13 cellular contexts compared by ENCODE assay signal in the genomic region with DNA sequence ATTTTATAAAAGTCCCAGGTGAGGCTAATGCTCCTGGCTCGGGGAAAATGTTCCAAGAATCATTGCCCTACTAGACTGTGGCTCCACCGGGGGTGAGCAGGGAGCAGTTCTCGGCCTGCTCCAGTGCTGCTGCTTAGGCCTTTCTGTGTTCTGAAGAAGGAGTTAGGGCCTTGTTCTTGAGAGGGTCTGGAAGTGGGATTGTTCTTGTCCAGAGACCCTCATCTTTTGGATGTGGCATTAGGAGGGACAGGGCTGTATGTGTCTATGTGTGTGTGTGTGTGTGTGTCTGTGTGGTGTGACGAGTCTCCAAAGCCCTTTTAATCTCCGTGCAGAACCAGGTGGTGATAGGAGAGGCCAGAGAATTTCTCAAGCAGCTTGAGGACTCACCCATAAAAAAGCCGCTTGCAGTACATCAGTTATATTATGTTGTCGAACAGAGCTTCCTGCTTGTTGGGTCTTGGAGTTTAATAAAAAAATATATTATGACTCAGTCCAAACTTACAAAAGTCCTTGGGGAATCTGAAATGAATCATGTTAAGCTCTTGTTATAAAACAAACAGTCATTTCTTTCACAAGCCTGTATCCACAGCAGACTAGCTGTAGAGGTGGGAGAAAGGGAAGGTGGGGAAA.
DNase-seq lines count a peak whose midpoint lies in the region; ATAC-seq, FAIRE-seq and TF ChIP-seq lines count a peak whose summit lies in the region.
"Had no signal": no experiment of that assay in that cellular context is flagged by ENCODE, and none has a peak within 500 bp of the region (broad histone marks: within the 10 kb centered on the region; RNA-seq: fewer than 3 reads in every experiment).

No MANE protein-coding gene starts in this region.

- ATAC-seq in lung (ENCODE audit: insufficient read depth, low FRiP score) = peak; percentile 64
- ATAC-seq in GM21526 (IDR thresholded peaks at IDR 0.05; ENCODE audit: low FRiP score, unreplicated experiment) = no peak
- ATAC-seq in HG02970 (IDR thresholded peaks at IDR 0.05; ENCODE audit: low FRiP score, unreplicated experiment) = no peak

- no peak overlapping the region for H3K27ac Mint-ChIP-seq in activated T-helper 1 cell treated with anti-CD3 and anti-CD28 coated beads, Interleukin-12 subunit alpha, Interleukin-12 subunit beta, Interleukin-2, Interleukin-4 antibody, amounts not matched to agents 30 ng/mL and 10 ng/mL and 1 ng/mL, durations not matched to agents 14 hours and 24 hours and 36 hours
- H3K27ac Mint-ChIP-seq: activated naive CD4-positive, alpha-beta T cell treated with anti-CD3 and anti-CD28 coated beads, Interleukin-2, amount 50 U/mL, for 24 hours had no signal

- H3K9me3 Mint-ChIP-seq in activated T-helper 1 cell treated with anti-CD3 and anti-CD28 coated beads, Interleukin-12 subunit alpha, Interleukin-12 subunit beta, Interleukin-2, Interleukin-4 antibody, amounts not matched to agents 30 ng/mL and 10 ng/mL and 1 ng/mL, durations not matched to agents 14 hours and 24 hours and 36 hours = no peaks in the 10 kb centered on the region
- H3K9me3 Mint-ChIP-seq: activated naive CD4-positive, alpha-beta T cell treated with anti-CD3 and anti-CD28 coated beads, Interleukin-2, amount 50 U/mL, for 24 hours had no signal

- H3K36me3 ChIP-seq in lung (ENCODE audit: control insufficient read depth in 2 of 2, insufficient read depth in 2 of 2, low read length in 2 of 2) = no peaks in the 10 kb centered on the region
- H3K36me3 ChIP-seq in Karpas-422 (ENCODE audit: insufficient read depth, low read length) = no peaks in the 10 kb centered on the region

- peak; percentile 35 for DNase-seq in A172 (ENCODE audit: low spot score)
- DNase-seq in NCI-H226 = peak; percentile 70
- DNase-seq in lung (ENCODE audit: low spot score) = no peak
- no peak for DNase-seq in Karpas-422
- no peak for DNase-seq in activated T-helper 1 cell treated with anti-CD3 and anti-CD28 coated beads, Interleukin-12 subunit alpha, Interleukin-12 subunit beta, Interleukin-2, Interleukin-4 antibody, amounts not matched to agents 30 ng/mL and 10 ng/mL and 1 ng/mL, durations not matched to agents 14 hours and 24 hours and 36 hours (ENCODE audit: low spot score)
- DNase-seq: GOT3, substantia nigra had no signal

- intact Hi-C loops in activated T-helper 1 cell treated with anti-CD3 and anti-CD28 coated beads, Interleukin-12 subunit alpha, Interleukin-12 subunit beta, Interleukin-2, Interleukin-4 antibody, amounts not matched to agents 30 ng/mL and 10 ng/mL and 1 ng/mL, durations not matched to agents 14 hours and 24 hours and 36 hours (cut with micrococcal nuclease) = no loop called here

- no peak overlapping the region for H3K4me3 Mint-ChIP-seq in activated T-helper 1 cell treated with anti-CD3 and anti-CD28 coated beads, Interleukin-12 subunit alpha, Interleukin-12 subunit beta, Interleukin-2, Interleukin-4 antibody, amounts not matched to agents 30 ng/mL and 10 ng/mL and 1 ng/mL, durations not matched to agents 14 hours and 24 hours and 36 hours
- H3K4me3 Mint-ChIP-seq: activated naive CD4-positive, alpha-beta T cell treated with anti-CD3 and anti-CD28 coated beads, Interleukin-2, amount 50 U/mL, for 24 hours had no signal

- H3K27me3 Mint-ChIP-seq in activated T-helper 1 cell treated with anti-CD3 and anti-CD28 coated beads, Interleukin-12 subunit alpha, Interleukin-12 subunit beta, Interleukin-2, Interleukin-4 antibody, amounts not matched to agents 30 ng/mL and 10 ng/mL and 1 ng/mL, durations not matched to agents 14 hours and 24 hours and 36 hours (ENCODE audit: insufficient read depth) = no peaks in the 10 kb centered on the region

- H3K9me3 ChIP-seq in lung (ENCODE audit: control insufficient read depth in 2 of 2, insufficient read depth in 1 of 2, low read length in 1 of 2) = peaks cover 0 to 1% of the 10 kb centered on the region in 2 donors
- no peaks in the 10 kb centered on the region for H3K9me3 ChIP-seq in Karpas-422 (ENCODE audit: low read length)

- H4K20me1 ChIP-seq in Karpas-422 (ENCODE audit: insufficient read depth, low read depth, low read length) = no peaks in the 10 kb centered on the region

- no peaks in the 10 kb centered on the region for H3K9me2 ChIP-seq in Karpas-422 (replicated peaks; ENCODE audit: insufficient read depth, low read length)

- H3K4me3 ChIP-seq in lung = no peak overlapping the region
- no peak overlapping the region for H3K4me3 ChIP-seq in Karpas-422 (ENCODE audit: low read length)

- no peak for TF ChIP-seq CTCF in lung (IDR thresholded peaks at IDR 0.05; ENCODE audit: control extremely low read depth, extremely low read depth)

- H3K27ac ChIP-seq in lung (ENCODE audit: low read depth in 1 of 2, low read length in 1 of 2) (no peak overlapping the region), Karpas-422 (ENCODE audit: low read length) (no peak overlapping the region)
- H3K27ac ChIP-seq: VCaP had no signal

- H3K79me2 ChIP-seq in Karpas-422 (ENCODE audit: low read length) = no peaks in the 10 kb centered on the region

- no peaks in the 10 kb centered on the region for H3K27me3 ChIP-seq in lung (ENCODE audit: control insufficient read depth, insufficient read depth)
- no peaks in the 10 kb centered on the region for H3K27me3 ChIP-seq in Karpas-422 (ENCODE audit: low read length)

- peak; percentile 95 for FAIRE-seq in endometrium (lab: Jason Lieb, UNC)
- FAIRE-seq: GM18507 had no signal

- 61 to 84% methylated on average over 7 of the region's 7 CpGs for WGBS in lung, 2 donors

- H3K36me3 Mint-ChIP-seq in activated T-helper 1 cell treated with anti-CD3 and anti-CD28 coated beads, Interleukin-12 subunit alpha, Interleukin-12 subunit beta, Interleukin-2, Interleukin-4 antibody, amounts not matched to agents 30 ng/mL and 10 ng/mL and 1 ng/mL, durations not matched to agents 14 hours and 24 hours and 36 hours (ENCODE audit: low read depth) = no peaks in the 10 kb centered on the region

- no peak overlapping the region for H3K9ac ChIP-seq in Karpas-422 (ENCODE audit: low read length)

- no peak overlapping the region for H2AFZ ChIP-seq in Karpas-422 (ENCODE audit: low read length)

- H3K4me1 ChIP-seq in lung (ENCODE audit: control insufficient read depth in 2 of 2, insufficient read depth in 2 of 2, low read length in 2 of 2) = peaks cover 0 to 1% of the 10 kb centered on the region in 2 donors
- no peaks in the 10 kb centered on the region for H3K4me1 ChIP-seq in Karpas-422 (ENCODE audit: low read length)

- H3K4me2 ChIP-seq in Karpas-422 (ENCODE audit: low read depth, low read length, poor library complexity, severe bottlenecking) = no peak overlapping the region

- no peaks in the 10 kb centered on the region for H3K4me1 Mint-ChIP-seq in activated T-helper 1 cell treated with anti-CD3 and anti-CD28 coated beads, Interleukin-12 subunit alpha, Interleukin-12 subunit beta, Interleukin-2, Interleukin-4 antibody, amounts not matched to agents 30 ng/mL and 10 ng/mL and 1 ng/mL, durations not matched to agents 14 hours and 24 hours and 36 hours (ENCODE audit: low read depth)
- H3K4me1 Mint-ChIP-seq: activated naive CD4-positive, alpha-beta T cell treated with anti-CD3 and anti-CD28 coated beads, Interleukin-2, amount 50 U/mL, for 24 hours had no signal

Comparison
In these comparisons a context has a peak if more than half of its experiments do, and no peak if none do; other contexts are left out.
1. DNase-seq: peak in A172 (single experiment) and NCI-H226 (single experiment); none in lung (single experiment), Karpas-422 (single experiment) and activated T-helper 1 cell treated with anti-CD3 and anti-CD28 coated beads, Interleukin-12 subunit alpha, Interleukin-12 subunit beta, Interleukin-2, Interleukin-4 antibody, amounts not matched to agents 30 ng/mL and 10 ng/mL and 1 ng/mL, durations not matched to agents 14 hours and 24 hours and 36 hours (single experiment).